In the genomic region with DNA sequence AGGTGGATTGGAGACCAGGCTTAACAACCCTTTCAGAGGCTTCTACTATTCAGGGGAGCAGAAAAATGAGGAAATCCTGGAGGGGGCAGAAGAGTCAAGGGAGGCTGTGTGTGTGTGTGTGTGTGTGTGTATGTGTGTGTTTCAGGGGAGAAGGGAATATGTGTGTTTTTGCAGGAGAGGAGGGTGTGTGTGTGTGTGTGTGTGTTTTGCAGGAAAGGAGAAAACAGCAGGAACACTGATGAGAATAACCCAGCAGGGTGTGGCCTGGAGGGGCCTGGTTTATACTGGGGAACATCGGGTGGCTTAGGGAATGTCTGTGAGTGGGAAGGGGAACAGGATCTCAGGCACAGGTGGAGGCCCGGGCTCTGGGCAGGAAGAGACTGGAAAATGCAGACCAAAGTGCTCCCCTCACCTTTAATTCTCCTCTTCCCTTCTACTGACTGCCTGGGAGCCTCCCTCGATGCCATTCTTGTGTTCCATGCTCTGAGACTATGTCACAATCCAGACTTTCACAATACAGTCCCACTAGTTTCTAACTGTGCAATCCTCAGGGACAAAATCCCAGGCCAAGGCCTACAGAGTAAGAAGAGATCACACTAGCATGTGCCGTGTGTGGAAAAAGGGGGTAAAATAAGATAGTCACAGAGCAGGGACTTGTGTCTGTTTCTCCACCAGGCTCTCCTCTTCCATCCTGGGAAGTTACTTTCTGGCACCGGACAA, we compare ENCODE assay signal across 1 cellular context.
TF ChIP-seq lines count a peak whose summit lies in the region.

No MANE protein-coding gene starts in this region.

TF ChIP-seq in GM12878, 131 proteins besides CTCF, POLR2A, EP300 and RAD21:
- TF ChIP-seq, protein P1, sequence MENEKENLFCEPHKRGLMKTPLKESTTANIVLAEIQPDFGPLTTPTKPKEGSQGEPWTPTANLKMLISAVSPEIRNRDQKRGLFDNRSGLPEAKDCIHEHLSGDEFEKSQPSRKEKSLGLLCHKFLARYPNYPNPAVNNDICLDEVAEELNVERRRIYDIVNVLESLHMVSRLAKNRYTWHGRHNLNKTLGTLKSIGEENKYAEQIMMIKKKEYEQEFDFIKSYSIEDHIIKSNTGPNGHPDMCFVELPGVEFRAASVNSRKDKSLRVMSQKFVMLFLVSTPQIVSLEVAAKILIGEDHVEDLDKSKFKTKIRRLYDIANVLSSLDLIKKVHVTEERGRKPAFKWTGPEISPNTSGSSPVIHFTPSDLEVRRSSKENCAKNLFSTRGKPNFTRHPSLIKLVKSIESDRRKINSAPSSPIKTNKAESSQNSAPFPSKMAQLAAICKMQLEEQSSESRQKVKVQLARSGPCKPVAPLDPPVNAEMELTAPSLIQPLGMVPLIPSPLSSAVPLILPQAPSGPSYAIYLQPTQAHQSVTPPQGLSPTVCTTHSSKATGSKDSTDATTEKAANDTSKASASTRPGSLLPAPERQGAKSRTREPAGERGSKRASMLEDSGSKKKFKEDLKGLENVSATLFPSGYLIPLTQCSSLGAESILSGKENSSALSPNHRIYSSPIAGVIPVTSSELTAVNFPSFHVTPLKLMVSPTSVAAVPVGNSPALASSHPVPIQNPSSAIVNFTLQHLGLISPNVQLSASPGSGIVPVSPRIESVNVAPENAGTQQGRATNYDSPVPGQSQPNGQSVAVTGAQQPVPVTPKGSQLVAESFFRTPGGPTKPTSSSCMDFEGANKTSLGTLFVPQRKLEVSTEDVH (IDR thresholded peaks at IDR 0.05; ENCODE audit: low read depth, partially characterized antibody) = no peak
- no peak for TF ChIP-seq GABPA (IDR thresholded peaks at IDR 0.05; ENCODE audit: low read depth)
